8 cellular contexts compared by ENCODE assay signal in the genomic region with DNA sequence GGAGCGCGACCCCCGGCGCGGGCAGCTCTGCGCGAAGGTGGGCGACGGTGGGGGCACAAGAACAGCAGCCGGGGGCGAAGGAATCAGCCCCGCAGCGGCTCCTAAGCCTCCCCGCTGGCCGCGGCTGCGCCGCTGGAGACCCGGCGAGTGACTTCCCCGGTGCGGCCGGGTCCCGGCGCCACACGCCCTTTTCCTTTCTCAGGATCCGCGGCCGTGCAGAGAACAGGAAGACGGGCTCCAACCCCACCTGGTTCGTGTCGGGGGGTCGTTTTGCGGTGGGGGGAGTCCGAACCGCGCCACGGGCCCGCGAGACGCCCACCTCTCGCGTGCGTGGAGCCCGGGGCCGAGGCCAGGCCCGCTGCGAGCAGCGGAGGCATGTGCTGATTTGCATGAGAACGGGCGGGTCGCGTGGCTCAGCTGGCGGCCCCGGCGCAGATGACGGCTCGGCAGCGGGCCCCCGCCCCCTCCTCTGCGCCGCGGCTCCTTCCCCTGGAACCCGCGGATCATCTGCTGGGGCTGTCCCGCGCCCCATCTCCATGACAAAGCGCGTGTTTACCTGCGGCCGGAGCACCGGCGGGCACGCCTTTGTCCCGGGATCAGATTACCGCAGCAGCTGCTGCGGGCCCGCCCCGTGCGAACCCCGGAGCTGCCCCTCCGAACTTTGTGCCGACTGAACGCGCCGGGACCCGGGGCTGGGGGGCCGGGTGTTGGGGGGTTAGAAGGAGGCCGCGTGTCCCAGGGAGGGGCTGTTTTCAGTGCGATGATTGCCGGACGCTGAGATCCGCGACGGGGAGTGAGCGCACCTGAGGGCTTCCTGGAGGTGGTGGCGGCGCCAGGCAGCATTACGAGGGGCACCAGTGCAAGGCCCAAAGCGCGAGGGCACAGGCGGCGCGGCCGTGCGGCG. TPM values are rescaled to one million over a fixed set of nuclear protein-coding genes. Genes with fewer than 3 reads are reported as not detected.
A peak's percentile ranks its signal among the peaks of the same experiment; 100 is the strongest.
DNase-seq lines count a peak whose midpoint lies in the region; ATAC-seq, FAIRE-seq and TF ChIP-seq lines count a peak whose summit lies in the region.

No MANE protein-coding gene starts in this region.

- H3K9ac ChIP-seq in BLaER1 (no peak overlapping the region), colonic mucosa (ENCODE audit: low read depth in 2 of 2, low read length in 2 of 2) (peak overlapping the region; percentile 2 to 52)

- H3K36me3 ChIP-seq in BLaER1 (no peaks in the 10 kb centered on the region), colonic mucosa (no peaks in the 10 kb centered on the region), thoracic aorta (no peaks in the 10 kb centered on the region)

- H3K4me1 ChIP-seq in BLaER1 (peaks cover 34% of the 10 kb centered on the region), colonic mucosa (peaks cover 7% of the 10 kb centered on the region), thoracic aorta (ENCODE audit: control insufficient read depth in 1 of 2, low read depth in 2 of 2) (peaks cover 24 to 49% of the 10 kb centered on the region in 2 donors)

- FAIRE-seq in HTR-8/SVneo (lab: Jason Lieb, UNC) = no peak

- DNase-seq in colonic mucosa = no peak
- peak; percentile 90 for DNase-seq in mesenteric fat pad (ENCODE audit: low spot score)
- no peak for DNase-seq in thoracic aorta (ENCODE audit: low spot score)
- DNase-seq in HTR-8/SVneo (ENCODE audit: insufficient read length, low spot score) = no peak

- peak; percentile 66 for ATAC-seq in GM19324 (IDR thresholded peaks at IDR 0.05; ENCODE audit: low FRiP score, unreplicated experiment)
- peak; percentile 56 for ATAC-seq in HG03432 (IDR thresholded peaks at IDR 0.05; ENCODE audit: unreplicated experiment)
- ATAC-seq in SK-N-SH treated with all-trans-retinoic acid at 6 μM for 48 hours = peak; percentile 39
- ATAC-seq in thoracic aorta (ENCODE audit: insufficient number of reproducible peaks, low FRiP score, low read depth) = no peak

- H3K4me3 ChIP-seq in BLaER1 (peak overlapping the region; percentile 66), colonic mucosa (peak overlapping the region; percentile 45), thoracic aorta (peak overlapping the region; percentile 75)

- peak overlapping the region; percentile 96 for H3K4me2 ChIP-seq in BLaER1

- H4K20me1 ChIP-seq in BLaER1 = peaks cover 80% of the 10 kb centered on the region

- intact Hi-C loops in colonic mucosa (cut with DNase I) = no loop called here

- H3K27ac ChIP-seq in BLaER1 (no peak overlapping the region), colonic mucosa (no peak overlapping the region), thoracic aorta (no peak overlapping the region)

- TF ChIP-seq CTCF in colonic mucosa (IDR thresholded peaks at IDR 0.05) = no peak
- TF ChIP-seq CTCF in thoracic aorta (IDR thresholded peaks at IDR 0.05) = no peak

- H3K27me3 ChIP-seq in BLaER1 (peaks cover 100% of the 10 kb centered on the region), colonic mucosa (peaks cover 52% of the 10 kb centered on the region), thoracic aorta (replicated peaks; ENCODE audit: insufficient read depth) (peaks cover 10% of the 10 kb centered on the region)

- peaks cover 8% of the 10 kb centered on the region for H3K9me3 ChIP-seq in BLaER1
- no peaks in the 10 kb centered on the region for H3K9me3 ChIP-seq in colonic mucosa
- H3K9me3 ChIP-seq in thoracic aorta = no peaks in the 10 kb centered on the region

TF ChIP-seq in SK-N-SH treated with all-trans-retinoic acid at 6 μM for 48 hours, 23 proteins besides CTCF, POLR2A, EP300 and RAD21:
- TF ChIP-seq ZNF565 (CRISPR knock-in tag; conservative IDR thresholded peaks at IDR 0.05; ENCODE audit: low read depth) (no peak), BACH2 (CRISPR knock-in tag; IDR thresholded peaks at IDR 0.05; ENCODE audit: borderline replicate concordance) (no peak), POU6F1 (CRISPR knock-in tag; IDR thresholded peaks at IDR 0.05; ENCODE audit: borderline replicate concordance, low read depth) (no peak), ISL1 (CRISPR knock-in tag; IDR thresholded peaks at IDR 0.05) (no peak), ARNTL (CRISPR knock-in tag; IDR thresholded peaks at IDR 0.05; ENCODE audit: borderline replicate concordance, low read depth) (no peak), ZNF70 (CRISPR knock-in tag; IDR thresholded peaks at IDR 0.05) (no peak), CSDC2 (CRISPR knock-in tag; IDR thresholded peaks at IDR 0.05) (no peak), RARB (CRISPR knock-in tag; IDR thresholded peaks at IDR 0.05) (no peak), ZFP30 (CRISPR knock-in tag; IDR thresholded peaks at IDR 0.05) (no peak), ZFP3 (CRISPR knock-in tag; IDR thresholded peaks at IDR 0.05) (no peak), TCF4 (CRISPR knock-in tag; IDR thresholded peaks at IDR 0.05; ENCODE audit: borderline replicate concordance) (no peak), ESRRG (CRISPR knock-in tag; IDR thresholded peaks at IDR 0.05) (no peak), CSRNP3 (CRISPR knock-in tag; IDR thresholded peaks at IDR 0.05) (no peak), CREB5 (CRISPR knock-in tag; IDR thresholded peaks at IDR 0.05; ENCODE audit: low read depth) (no peak), SNAI2 (CRISPR knock-in tag; IDR thresholded peaks at IDR 0.05) (no peak), ZNF8 (CRISPR knock-in tag; IDR thresholded peaks at IDR 0.05) (no peak), TOX (CRISPR knock-in tag; IDR thresholded peaks at IDR 0.05; ENCODE audit: borderline replicate concordance) (no peak)
- TF ChIP-seq, protein P1, sequence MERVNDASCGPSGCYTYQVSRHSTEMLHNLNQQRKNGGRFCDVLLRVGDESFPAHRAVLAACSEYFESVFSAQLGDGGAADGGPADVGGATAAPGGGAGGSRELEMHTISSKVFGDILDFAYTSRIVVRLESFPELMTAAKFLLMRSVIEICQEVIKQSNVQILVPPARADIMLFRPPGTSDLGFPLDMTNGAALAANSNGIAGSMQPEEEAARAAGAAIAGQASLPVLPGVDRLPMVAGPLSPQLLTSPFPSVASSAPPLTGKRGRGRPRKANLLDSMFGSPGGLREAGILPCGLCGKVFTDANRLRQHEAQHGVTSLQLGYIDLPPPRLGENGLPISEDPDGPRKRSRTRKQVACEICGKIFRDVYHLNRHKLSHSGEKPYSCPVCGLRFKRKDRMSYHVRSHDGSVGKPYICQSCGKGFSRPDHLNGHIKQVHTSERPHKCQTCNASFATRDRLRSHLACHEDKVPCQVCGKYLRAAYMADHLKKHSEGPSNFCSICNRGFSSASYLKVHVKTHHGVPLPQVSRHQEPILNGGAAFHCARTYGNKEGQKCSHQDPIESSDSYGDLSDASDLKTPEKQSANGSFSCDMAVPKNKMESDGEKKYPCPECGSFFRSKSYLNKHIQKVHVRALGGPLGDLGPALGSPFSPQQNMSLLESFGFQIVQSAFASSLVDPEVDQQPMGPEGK (CRISPR knock-in tag; IDR thresholded peaks at IDR 0.05; ENCODE audit: borderline replicate concordance) = no peak

RNA-seq across cellular contexts. Expression of gene DLL1, which starts 4.9 kb away (rescaled TPM):
- total RNA-seq in colonic mucosa (10 to 100 TPM; 16.1 to 26.8 TPM), mesenteric fat pad (23.8 TPM), thoracic aorta (10 to 100 TPM in 1 of 2 donors, 1 to 10 TPM in 1; 6.1 to 12.6 TPM)

RNA-seq across cellular contexts. Expression of gene FAM120B, which starts 10.8 kb away (rescaled TPM):
- total RNA-seq in colonic mucosa = 10 to 100 TPM; 25.1 to 28.5 TPM
- total RNA-seq in mesenteric fat pad = 27.8 TPM
- total RNA-seq in thoracic aorta = 10 to 100 TPM; 21.0 to 24.1 TPM
